ENCODE assay signal across 39 cellular contexts in genomic region chr1:232269988-232270387, GRCh38.
"Had no signal": no experiment of that assay in that cellular context is flagged by ENCODE, and none has a peak within 500 bp of the region (broad histone marks: within the 10 kb centered on the region; RNA-seq: fewer than 3 reads in every experiment).

No MANE protein-coding gene starts in this region.

- H3K27me3 Mint-ChIP-seq: activated naive CD8-positive, alpha-beta T cell; brain had no signal

- H3K36me3 Mint-ChIP-seq: activated naive CD4-positive, alpha-beta T cell treated with anti-CD3 and anti-CD28 coated beads, Interleukin-2, amount 10 ng/mL, durations not matched to agents 7 days and 5 days; activated naive CD4-positive, alpha-beta T cell treated with anti-CD3 and anti-CD28 coated beads, Interleukin-2, amount 50 U/mL, for 24 hours; activated naive CD4-positive, alpha-beta T cell treated with anti-CD3 and anti-CD28 coated beads, Interleukin-2, amount 50 U/mL, for 72 hours; activated naive CD8-positive, alpha-beta T cell; activated naive CD8-positive, alpha-beta T cell treated with anti-CD3 and anti-CD28 coated beads for 36 hours; activated naive CD8-positive, alpha-beta T cell treated with anti-CD3 and anti-CD28 coated beads, Interleukin-2, amount 10 ng/mL, durations not matched to agents 7 days and 5 days; brain had no signal

- H3K27ac ChIP-seq: adrenal gland, ascending aorta, body of pancreas, brain microvascular endothelial cell, cardiac muscle cell had no signal

- DNase-seq: activated effector memory CD4-positive, alpha-beta T cell treated with anti-CD3 and anti-CD28 coated beads, Interleukin-2, amount 50 U/mL, for 16 hours; activated effector memory CD4-positive, alpha-beta T cell treated with Interleukin-2 at 50 U/mL for 16 hours; activated gamma-delta T cell; activated gamma-delta T cell treated with Interleukin-2 at 50 U/mL for 16 hours; activated naive CD4-positive, alpha-beta T cell; activated naive CD4-positive, alpha-beta T cell treated with anti-CD3 and anti-CD28 coated beads for 36 hours; activated naive CD4-positive, alpha-beta T cell treated with anti-CD3 and anti-CD28 coated beads, Interleukin-2, amount 10 ng/mL, durations not matched to agents 7 days and 5 days; activated naive CD4-positive, alpha-beta T cell treated with anti-CD3 and anti-CD28 coated beads, Interleukin-2, amount 50 U/mL, for 16 hours; activated naive CD4-positive, alpha-beta T cell treated with Interleukin-2 at 50 U/mL for 16 hours; activated naive CD8-positive, alpha-beta T cell treated with anti-CD3 and anti-CD28 coated beads for 36 hours; activated naive CD8-positive, alpha-beta T cell treated with anti-CD3 and anti-CD28 coated beads, Interleukin-2, amount 10 ng/mL, durations not matched to agents 7 days and 5 days; activated naive CD8-positive, alpha-beta T cell treated with anti-CD3 and anti-CD28 coated beads, Interleukin-2, amount 50 U/mL, for 24 hours; activated T-cell treated with anti-CD3 and anti-CD28 coated beads, Interleukin-2, amount 50 U/mL, for 1 hour; activated T-cell treated with anti-CD3 and anti-CD28 coated beads, Interleukin-2, amount 50 U/mL, for 24 hours; activated T-cell treated with anti-CD3 and anti-CD28 coated beads, Interleukin-2, amount 50 U/mL, for 4 hours; activated T-cell treated with anti-CD3 and anti-CD28 coated beads, Interleukin-2, amount 50 U/mL, for 48 hours; activated T-cell treated with anti-CD3 and anti-CD28 coated beads, Interleukin-2, amount 50 U/mL, for 72 hours; adrenal gland; amniotic stem cell; amygdala; anterior cingulate cortex; aorta; body of pancreas; brain microvascular endothelial cell; caudate nucleus; central memory CD4-positive, alpha-beta T cell; cerebellar nuclear complex had no signal

- H3K9me3 ChIP-seq: adrenal gland, ascending aorta, body of pancreas, breast epithelium had no signal

- H3K4me1 ChIP-seq: adrenal gland, ascending aorta, body of pancreas had no signal

- FAIRE-seq: astrocyte had no signal

- H3K4me3 Mint-ChIP-seq: activated naive CD4-positive, alpha-beta T cell treated with anti-CD3 and anti-CD28 coated beads for 36 hours; activated naive CD4-positive, alpha-beta T cell treated with anti-CD3 and anti-CD28 coated beads, Interleukin-2, amount 10 ng/mL, durations not matched to agents 7 days and 5 days; activated naive CD4-positive, alpha-beta T cell treated with anti-CD3 and anti-CD28 coated beads, Interleukin-2, amount 50 U/mL, for 24 hours; activated naive CD8-positive, alpha-beta T cell; activated naive CD8-positive, alpha-beta T cell treated with anti-CD3 and anti-CD28 coated beads for 36 hours; activated naive CD8-positive, alpha-beta T cell treated with anti-CD3 and anti-CD28 coated beads, Interleukin-2, amount 10 ng/mL, durations not matched to agents 7 days and 5 days; activated naive CD8-positive, alpha-beta T cell treated with anti-CD3 and anti-CD28 coated beads, Interleukin-2, amount 50 U/mL, for 24 hours; activated T-cell treated with anti-CD3 and anti-CD28 coated beads, Interleukin-2, amount 50 U/mL, for 24 hours; activated T-cell treated with anti-CD3 and anti-CD28 coated beads, Interleukin-2, amount 50 U/mL, for 4 hours; activated T-cell treated with anti-CD3 and anti-CD28 coated beads, Interleukin-2, amount 50 U/mL, for 72 hours; activated T-helper 1 cell treated with anti-CD3 and anti-CD28 coated beads, Interleukin-12 subunit alpha, Interleukin-12 subunit beta, Interleukin-2, Interleukin-4 antibody, amounts not matched to agents 30 ng/mL and 10 ng/mL and 1 ng/mL, durations not matched to agents 14 hours and 24 hours and 36 hours; activated T-helper 17 cell treated with anti-CD3 and anti-CD28 coated beads, Interleukin-2, amount 50 U/mL, for 72 hours; brain; central memory CD8-positive, alpha-beta T cell had no signal

- H3K4me3 ChIP-seq: adrenal gland, ascending aorta, body of pancreas, breast epithelium, cardiac muscle cell had no signal

- ATAC-seq: activated naive CD4-positive, alpha-beta T cell treated with anti-CD3 and anti-CD28 coated beads, Interleukin-2, amount 50 U/mL, for 72 hours; activated naive CD8-positive, alpha-beta T cell treated with anti-CD3 and anti-CD28 coated beads, Interleukin-2, amount 50 U/mL, for 24 hours; activated T-cell treated with anti-CD3 and anti-CD28 coated beads, Interleukin-2, amount 50 U/mL, for 4 hours; activated T-cell treated with anti-CD3 and anti-CD28 coated beads, Interleukin-2, amount 50 U/mL, for 72 hours; activated T-helper 17 cell treated with anti-CD3 and anti-CD28 coated beads, Interleukin-2, amount 50 U/mL, for 72 hours; body of pancreas had no signal

- H3K4me1 Mint-ChIP-seq: activated naive CD4-positive, alpha-beta T cell treated with anti-CD3 and anti-CD28 coated beads, Interleukin-2, amount 10 ng/mL, durations not matched to agents 7 days and 5 days; activated naive CD4-positive, alpha-beta T cell treated with anti-CD3 and anti-CD28 coated beads, Interleukin-2, amount 50 U/mL, for 24 hours; activated naive CD8-positive, alpha-beta T cell treated with anti-CD3 and anti-CD28 coated beads for 36 hours; activated naive CD8-positive, alpha-beta T cell treated with anti-CD3 and anti-CD28 coated beads, Interleukin-2, amount 10 ng/mL, durations not matched to agents 7 days and 5 days; activated naive CD8-positive, alpha-beta T cell treated with anti-CD3 and anti-CD28 coated beads, Interleukin-2, amount 50 U/mL, for 24 hours; activated T-helper 17 cell treated with anti-CD3 and anti-CD28 coated beads, Interleukin-2, amount 50 U/mL, for 72 hours; central memory CD8-positive, alpha-beta T cell had no signal

- H3K27me3 ChIP-seq: adrenal gland, ascending aorta, body of pancreas, brain microvascular endothelial cell, breast epithelium, cardiac muscle cell had no signal

- H3K36me3 ChIP-seq: adrenal gland, ascending aorta, brain microvascular endothelial cell, breast epithelium, cardiac muscle cell had no signal

- H3K27ac Mint-ChIP-seq: activated naive CD4-positive, alpha-beta T cell treated with anti-CD3 and anti-CD28 coated beads for 36 hours; activated naive CD4-positive, alpha-beta T cell treated with anti-CD3 and anti-CD28 coated beads, Interleukin-2, amount 10 ng/mL, durations not matched to agents 7 days and 5 days; activated naive CD4-positive, alpha-beta T cell treated with anti-CD3 and anti-CD28 coated beads, Interleukin-2, amount 50 U/mL, for 24 hours; activated naive CD4-positive, alpha-beta T cell treated with anti-CD3 and anti-CD28 coated beads, Interleukin-2, amount 50 U/mL, for 72 hours; activated naive CD8-positive, alpha-beta T cell; activated naive CD8-positive, alpha-beta T cell treated with anti-CD3 and anti-CD28 coated beads for 36 hours; activated naive CD8-positive, alpha-beta T cell treated with anti-CD3 and anti-CD28 coated beads, Interleukin-2, amount 10 ng/mL, durations not matched to agents 7 days and 5 days; activated naive CD8-positive, alpha-beta T cell treated with anti-CD3 and anti-CD28 coated beads, Interleukin-2, amount 50 U/mL, for 24 hours; activated T-cell treated with anti-CD3 and anti-CD28 coated beads, Interleukin-2, amount 50 U/mL, for 24 hours; activated T-cell treated with anti-CD3 and anti-CD28 coated beads, Interleukin-2, amount 50 U/mL, for 72 hours; activated T-helper 1 cell treated with anti-CD3 and anti-CD28 coated beads, Interleukin-12 subunit alpha, Interleukin-12 subunit beta, Interleukin-2, Interleukin-4 antibody, amounts not matched to agents 30 ng/mL and 10 ng/mL and 1 ng/mL, durations not matched to agents 14 hours and 24 hours and 36 hours; activated T-helper 17 cell treated with anti-CD3 and anti-CD28 coated beads, Interleukin-2, amount 50 U/mL, for 72 hours; activated T-helper 2 cell treated with anti-CD3 and anti-CD28 coated beads, Interferon-gamma antibody, Interleukin-2, Interleukin-4, amounts not matched to agents 10 μg/mL and 5 μg/mL and 100 μg/mL, durations not matched to agents 14 hours and 24 hours and 36 hours; brain had no signal

- H3K9me3 Mint-ChIP-seq: activated naive CD4-positive, alpha-beta T cell treated with anti-CD3 and anti-CD28 coated beads for 36 hours; activated naive CD4-positive, alpha-beta T cell treated with anti-CD3 and anti-CD28 coated beads, Interleukin-2, amount 10 ng/mL, durations not matched to agents 7 days and 5 days; activated naive CD4-positive, alpha-beta T cell treated with anti-CD3 and anti-CD28 coated beads, Interleukin-2, amount 50 U/mL, for 24 hours; activated naive CD4-positive, alpha-beta T cell treated with anti-CD3 and anti-CD28 coated beads, Interleukin-2, amount 50 U/mL, for 72 hours; activated naive CD8-positive, alpha-beta T cell treated with anti-CD3 and anti-CD28 coated beads for 36 hours; activated naive CD8-positive, alpha-beta T cell treated with anti-CD3 and anti-CD28 coated beads, Interleukin-2, amount 10 ng/mL, durations not matched to agents 7 days and 5 days; activated naive CD8-positive, alpha-beta T cell treated with anti-CD3 and anti-CD28 coated beads, Interleukin-2, amount 50 U/mL, for 24 hours; activated T-cell treated with anti-CD3 and anti-CD28 coated beads, Interleukin-2, amount 50 U/mL, for 24 hours; activated T-cell treated with anti-CD3 and anti-CD28 coated beads, Interleukin-2, amount 50 U/mL, for 4 hours; activated T-cell treated with anti-CD3 and anti-CD28 coated beads, Interleukin-2, amount 50 U/mL, for 72 hours; activated T-helper 1 cell treated with anti-CD3 and anti-CD28 coated beads, Interleukin-12 subunit alpha, Interleukin-12 subunit beta, Interleukin-2, Interleukin-4 antibody, amounts not matched to agents 30 ng/mL and 10 ng/mL and 1 ng/mL, durations not matched to agents 14 hours and 24 hours and 36 hours; activated T-helper 17 cell treated with anti-CD3 and anti-CD28 coated beads, Interleukin-2, amount 50 U/mL, for 72 hours; activated T-helper 2 cell treated with anti-CD3 and anti-CD28 coated beads, Interferon-gamma antibody, Interleukin-2, Interleukin-4, amounts not matched to agents 10 μg/mL and 5 μg/mL and 100 μg/mL, durations not matched to agents 14 hours and 24 hours and 36 hours; brain; central memory CD8-positive, alpha-beta T cell had no signal
